ENCODE assay signal across 8 cellular contexts in genomic region chr21:33801424-33802405, GRCh38.
DNase-seq lines count a peak whose midpoint lies in the region; ATAC-seq and TF ChIP-seq lines count a peak whose summit lies in the region.

No MANE protein-coding gene starts in this region.

- 58% methylated on average over 8 of the region's 8 CpGs for WGBS in right lobe of liver (ENCODE audit: insufficient coverage, low coverage, low lambda C conversion rate, missing lambda C conversion rate)

- DNase-seq in COR-L47 (lab: John Stamatoyannopoulos, UW) (peak; percentile 89), NCI-H1048 (lab: John Stamatoyannopoulos, UW) (peak; percentile 19), T1000 (lab: John Stamatoyannopoulos, UW) (peak; percentile 77), right lobe of liver (peak; percentile 49 to 73 (median 68))
- DNase-seq in stimulated activated CD4-positive, alpha-beta T cell treated with anti-CD3 and anti-CD28 coated beads, Interleukin-15, amount 100 ng/mL, for 24 hours: no peak

- H3K9me3 ChIP-seq in right lobe of liver: no peaks in the 10 kb centered on the region

- H3K36me3 ChIP-seq in right lobe of liver: peaks cover 0 to 12% (median 6%) of the 10 kb centered on the region in 4 donors

- peaks cover 0 to 36% (median 12%) of the 10 kb centered on the region in 4 donors for H3K4me1 ChIP-seq in right lobe of liver

- no peak overlapping the region for H3K4me3 ChIP-seq in right lobe of liver

- TF ChIP-seq POLR2A in right lobe of liver (IDR thresholded peaks at IDR 0.05): no peak

- no peak for TF ChIP-seq CTCF in right lobe of liver (IDR thresholded peaks at IDR 0.05)

- intact Hi-C loops in right lobe of liver (cut with DNase I): no loop called here

- H3K27me3 ChIP-seq in right lobe of liver: no peaks in the 10 kb centered on the region

- ATAC-seq in right lobe of liver: peak; percentile 84 to 91 (median 86)
- no peak for ATAC-seq in GM21528 (IDR thresholded peaks at IDR 0.05; ENCODE audit: low FRiP score, unreplicated experiment)
- ATAC-seq in GM19023 (IDR thresholded peaks at IDR 0.05; ENCODE audit: unreplicated experiment): no peak
- no peak for ATAC-seq in GM21576 (IDR thresholded peaks at IDR 0.05; ENCODE audit: unreplicated experiment)

- H3K27ac ChIP-seq in right lobe of liver: peak overlapping the region; percentile 65 to 75 (median 68)

Comparison
In these comparisons a context has a peak if more than half of its experiments do, and no peak if none do; other contexts are left out.
1. ATAC-seq: peak in right lobe of liver (4 of 4); none in GM21528 (single experiment), GM19023 (single experiment) and GM21576 (single experiment).